In genomic region chr15:34436126-34436955, GRCh38 we compare ENCODE assay signal across 8 cellular contexts. TPM values are rescaled to one million over a fixed set of nuclear protein-coding genes. Genes with fewer than 3 reads are reported as not detected.
A peak's percentile ranks its signal among the peaks of the same experiment; 100 is the strongest.
DNase-seq lines count a peak whose midpoint lies in the region; ATAC-seq and TF ChIP-seq lines count a peak whose summit lies in the region.

No MANE protein-coding gene starts in this region.

- no peaks in the 10 kb centered on the region for H3K4me1 ChIP-seq in ascending aorta

- H3K36me3 ChIP-seq in ascending aorta = no peaks in the 10 kb centered on the region

- H3K4me3 Mint-ChIP-seq in stimulated activated naive CD8-positive, alpha-beta T cell treated with anti-CD3 and anti-CD28 coated beads, Interleukin-15, amount 100 ng/mL, for 72 hours = peak overlapping the region; percentile 82 to 98

- TF ChIP-seq CTCF in ascending aorta (IDR thresholded peaks at IDR 0.05) = no peak

- H3K9me3 ChIP-seq in ascending aorta = no peaks in the 10 kb centered on the region

- intact Hi-C loops in ascending aorta (cut with DNase I) = no loop called here

- H3K27me3 ChIP-seq in ascending aorta = no peaks in the 10 kb centered on the region

- peak; percentile 48 for DNase-seq in activated T-cell treated with anti-CD3 and anti-CD28 coated beads, Interleukin-2, amount 50 U/mL, for 1 hour
- DNase-seq in activated T-cell treated with anti-CD3 and anti-CD28 coated beads for 4 hours (no peak), ascending aorta (ENCODE audit: low spot score in 2 of 2) (no peak), iPS-NIHi7 (ENCODE audit: extremely low spot score) (peak; percentile 16), HPDE6-E6E7 (ENCODE audit: extremely low spot score) (no peak), NAMALWA (ENCODE audit: low spot score) (no peak)
- peak; percentile 5 for DNase-seq in Jurkat, Clone E6-1 (ENCODE audit: low read depth, low spot score)
- peak; percentile 19 to 23 for DNase-seq in stimulated activated naive CD8-positive, alpha-beta T cell treated with anti-CD3 and anti-CD28 coated beads, Interleukin-15, amount 100 ng/mL, for 72 hours

- no peaks in the 10 kb centered on the region for H3K9me3 Mint-ChIP-seq in stimulated activated naive CD8-positive, alpha-beta T cell treated with anti-CD3 and anti-CD28 coated beads, Interleukin-15, amount 100 ng/mL, for 72 hours

- peak overlapping the region in 1 of 2 donors; percentile 92 for H3K27ac Mint-ChIP-seq in stimulated activated naive CD8-positive, alpha-beta T cell treated with anti-CD3 and anti-CD28 coated beads, Interleukin-15, amount 100 ng/mL, for 72 hours

- peak overlapping the region; percentile 34 to 70 for H3K27ac ChIP-seq in ascending aorta

- H3K4me1 Mint-ChIP-seq in stimulated activated naive CD8-positive, alpha-beta T cell treated with anti-CD3 and anti-CD28 coated beads, Interleukin-15, amount 100 ng/mL, for 72 hours = peaks cover 38% of the 10 kb centered on the region

- peaks cover 4% of the 10 kb centered on the region for H3K27me3 Mint-ChIP-seq in stimulated activated naive CD8-positive, alpha-beta T cell treated with anti-CD3 and anti-CD28 coated beads, Interleukin-15, amount 100 ng/mL, for 72 hours

- H3K4me3 ChIP-seq in Jurkat, Clone E6-1 (ENCODE audit: low read length) = peak overlapping the region; percentile 27
- peak overlapping the region; percentile 54 to 97 for H3K4me3 ChIP-seq in ascending aorta

- peak; percentile 61 for ATAC-seq in stimulated activated naive CD8-positive, alpha-beta T cell treated with anti-CD3 and anti-CD28 coated beads, Interleukin-15, amount 100 ng/mL, for 72 hours

RNA-seq across cellular contexts. Expression of gene GOLGA8A, which starts 1.3 kb away (rescaled TPM):
- 5.8 TPM for polyA plus RNA-seq in Jurkat, Clone E6-1 (2012; ENCODE audit: insufficient read depth, insufficient read length)
- total RNA-seq in ascending aorta = 35.0 TPM

Comparison
In these comparisons a context has a peak if more than half of its experiments do, and no peak if none do; other contexts are left out.
1. DNase-seq: peak in activated T-cell treated with anti-CD3 and anti-CD28 coated beads, Interleukin-2, amount 50 U/mL, for 1 hour (single experiment), Jurkat, Clone E6-1 (single experiment), iPS-NIHi7 (single experiment) and stimulated activated naive CD8-positive, alpha-beta T cell treated with anti-CD3 and anti-CD28 coated beads, Interleukin-15, amount 100 ng/mL, for 72 hours (2 of 2); none in activated T-cell treated with anti-CD3 and anti-CD28 coated beads for 4 hours (single experiment), ascending aorta (0 of 2), HPDE6-E6E7 (single experiment) and NAMALWA (single experiment).